4 cellular contexts compared by ENCODE assay signal in genomic region chr22:25100972-25101371, GRCh38.
A peak's percentile ranks its signal among the peaks of the same experiment; 100 is the strongest.
TF ChIP-seq lines count a peak whose summit lies in the region.

No MANE protein-coding gene starts in this region.

TF ChIP-seq in SK-N-SH, 30 proteins besides CTCF, POLR2A, EP300 and RAD21:
- no peak for TF ChIP-seq ZBTB33 (IDR thresholded peaks at IDR 0.05; ENCODE audit: borderline replicate concordance, low read depth)
- peak; percentile 27; the same call in 1 of the 2 replicates for TF ChIP-seq MXI1 (IDR thresholded peaks at IDR 0.05; ENCODE audit: low read depth, low read length)

TF ChIP-seq in SK-N-SH treated with all-trans-retinoic acid at 6 μM for 48 hours, 23 proteins besides CTCF, POLR2A, EP300 and RAD21 (continues in another document):
- TF ChIP-seq ZNF565 (CRISPR knock-in tag; conservative IDR thresholded peaks at IDR 0.05; ENCODE audit: low read depth) (no peak), ISL1 (CRISPR knock-in tag; IDR thresholded peaks at IDR 0.05) (no peak), CREB5 (CRISPR knock-in tag; IDR thresholded peaks at IDR 0.05; ENCODE audit: low read depth) (no peak), RARB (CRISPR knock-in tag; IDR thresholded peaks at IDR 0.05) (no peak), PATZ1 (CRISPR knock-in tag; IDR thresholded peaks at IDR 0.05; ENCODE audit: borderline replicate concordance) (no peak), ZFP30 (CRISPR knock-in tag; IDR thresholded peaks at IDR 0.05) (no peak), POU6F1 (CRISPR knock-in tag; IDR thresholded peaks at IDR 0.05; ENCODE audit: borderline replicate concordance, low read depth) (no peak), TOX (CRISPR knock-in tag; IDR thresholded peaks at IDR 0.05; ENCODE audit: borderline replicate concordance) (no peak), BACH2 (CRISPR knock-in tag; IDR thresholded peaks at IDR 0.05; ENCODE audit: borderline replicate concordance) (no peak), SNAI2 (CRISPR knock-in tag; IDR thresholded peaks at IDR 0.05) (no peak), ESRRG (CRISPR knock-in tag; IDR thresholded peaks at IDR 0.05) (no peak), ZNF70 (CRISPR knock-in tag; IDR thresholded peaks at IDR 0.05) (no peak), OSR1 (CRISPR knock-in tag; IDR thresholded peaks at IDR 0.05) (no peak), CSDC2 (CRISPR knock-in tag; IDR thresholded peaks at IDR 0.05) (no peak)

TF ChIP-seq in WTC11, 78 proteins besides CTCF, POLR2A, EP300 and RAD21:
- TF ChIP-seq NFATC4 (CRISPR knock-in tag; IDR thresholded peaks at IDR 0.05) (no peak), ZNF281 (CRISPR knock-in tag; IDR thresholded peaks at IDR 0.05) (no peak), SP1 (CRISPR knock-in tag; conservative IDR thresholded peaks at IDR 0.05) (no peak), ZNF232 (CRISPR knock-in tag; IDR thresholded peaks at IDR 0.05) (no peak), FOXK1 (CRISPR knock-in tag; IDR thresholded peaks at IDR 0.05) (no peak), FOXJ3 (CRISPR knock-in tag; IDR thresholded peaks at IDR 0.05; ENCODE audit: borderline replicate concordance) (no peak), ATF3 (CRISPR knock-in tag; conservative IDR thresholded peaks at IDR 0.05) (no peak), GABPB1 (CRISPR knock-in tag; IDR thresholded peaks at IDR 0.05) (no peak), ZNF263 (CRISPR knock-in tag; IDR thresholded peaks at IDR 0.05; ENCODE audit: low read depth) (no peak), ZNF512 (CRISPR knock-in tag; IDR thresholded peaks at IDR 0.05; ENCODE audit: borderline replicate concordance) (no peak), RELA (CRISPR knock-in tag; IDR thresholded peaks at IDR 0.05; ENCODE audit: borderline replicate concordance) (no peak), IRF2 (CRISPR knock-in tag; IDR thresholded peaks at IDR 0.05; ENCODE audit: borderline replicate concordance, low read depth) (no peak), ARID4B (CRISPR knock-in tag; IDR thresholded peaks at IDR 0.05; ENCODE audit: borderline replicate concordance) (no peak)

TF ChIP-seq in endothelial cell of umbilical vein, 7 proteins besides CTCF, POLR2A, EP300 and RAD21:
- TF ChIP-seq POLR2AphosphoS5 (IDR thresholded peaks at IDR 0.05; ENCODE audit: insufficient read depth, low read depth, low read length) (no peak), EZH2 (IDR thresholded peaks at IDR 0.05; ENCODE audit: borderline replicate concordance, low read depth, low read length, severe bottlenecking) (no peak), MYC (IDR thresholded peaks at IDR 0.05; ENCODE audit: low read depth, low read length) (no peak), MAX (IDR thresholded peaks at IDR 0.05; ENCODE audit: insufficient read depth, insufficient read length) (no peak), FOS (IDR thresholded peaks at IDR 0.05; ENCODE audit: borderline replicate concordance, insufficient read depth, low read length) (no peak), GATA2 (IDR thresholded peaks at IDR 0.05; ENCODE audit: insufficient read depth, insufficient read length, low read depth, low read length) (no peak), JUN (IDR thresholded peaks at IDR 0.05; ENCODE audit: borderline replicate concordance, insufficient read depth, insufficient read length, low read depth) (no peak)
